Comparison of ENCODE assay signal across 8 cellular contexts in the genomic region with DNA sequence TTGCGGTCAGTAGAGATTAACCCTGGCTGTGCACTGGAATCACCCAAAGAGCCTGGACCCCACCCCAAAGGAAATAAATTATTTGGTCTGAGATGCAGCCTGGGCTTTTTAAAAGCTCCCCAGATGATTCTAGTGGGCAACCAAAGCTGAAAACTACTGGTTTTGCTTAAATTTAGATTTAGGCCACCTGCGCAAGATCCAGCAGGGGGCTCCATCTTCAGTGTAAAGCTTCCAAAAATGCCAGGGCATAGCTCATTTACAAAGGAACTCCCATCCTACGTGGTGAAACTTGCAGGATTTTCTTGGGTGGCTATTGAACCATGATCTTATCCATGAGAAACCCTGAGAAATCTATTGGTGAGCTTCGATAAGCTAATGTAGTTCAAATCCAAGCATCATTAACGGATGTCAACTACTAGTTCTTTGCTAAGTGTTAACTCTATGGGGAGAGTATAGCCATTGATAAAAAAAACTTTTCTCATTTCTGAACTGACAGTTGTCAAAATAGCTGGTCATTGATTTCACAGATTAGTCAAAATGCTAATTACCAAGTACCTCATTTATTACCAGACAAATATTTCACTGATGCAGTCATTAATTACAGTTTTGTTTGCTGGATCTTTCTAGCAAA.
DNase-seq lines count a peak whose midpoint lies in the region; ATAC-seq, FAIRE-seq and TF ChIP-seq lines count a peak whose summit lies in the region.

No MANE protein-coding gene starts in this region.

- POLR2A ChIA-PET in HCT116 (lab: Charles Lee): no interaction called here

- H3K36me3 ChIP-seq in HCT116 (ENCODE audit: control insufficient read depth in 1 of 2, insufficient read depth in 2 of 2, low read length in 2 of 2) (no peaks in the 10 kb centered on the region), SU-DHL-6 (ENCODE audit: low read length) (no peaks in the 10 kb centered on the region), keratinocyte (ENCODE audit: control insufficient read depth in 2 of 2, extremely low read depth in 1 of 2, insufficient read depth in 2 of 2, low read length in 2 of 2) (no peaks in the 10 kb centered on the region), body of pancreas (replicated peaks in 1 of 2; ENCODE audit: insufficient read depth in 1 of 2, low read depth in 2 of 2) (no peaks in the 10 kb centered on the region)

- no peaks in the 10 kb centered on the region for H3K9me1 ChIP-seq in keratinocyte (ENCODE audit: control insufficient read depth, extremely low read depth, insufficient read depth, low read length)

- ATAC-seq in HCT116 (peak; percentile 67), HG03460 (IDR thresholded peaks at IDR 0.05; ENCODE audit: unreplicated experiment) (no peak), GM21360 (IDR thresholded peaks at IDR 0.05; ENCODE audit: unreplicated experiment) (no peak), body of pancreas (no peak)

- dilution Hi-C loops in keratinocyte (cut with MboI; ENCODE audit: extremely low pct_ligation_motif_present, low sequenced_read_pairs): no loop called here

- H3K4me1 ChIP-seq in HCT116 (ENCODE audit: control insufficient read depth in 1 of 2, insufficient read depth in 2 of 2, low read length in 2 of 2): no peaks in the 10 kb centered on the region
- no peaks in the 10 kb centered on the region for H3K4me1 ChIP-seq in keratinocyte (ENCODE audit: control insufficient read depth, extremely low read depth, insufficient read depth, low read length)
- H3K4me1 ChIP-seq in body of pancreas: no peaks in the 10 kb centered on the region

- H3K4me2 ChIP-seq in HCT116 (ENCODE audit: low read length) (no peak overlapping the region), SU-DHL-6 (ENCODE audit: low read depth, low read length, poor library complexity, severe bottlenecking) (no peak overlapping the region), keratinocyte (ENCODE audit: control insufficient read depth, extremely low read depth, insufficient read depth, low read depth, low read length) (no peak overlapping the region)

- no peak overlapping the region for H3K9ac ChIP-seq in HCT116 (ENCODE audit: low read length)
- H3K9ac ChIP-seq in SU-DHL-6 (ENCODE audit: low read length): no peak overlapping the region
- no peak overlapping the region for H3K9ac ChIP-seq in keratinocyte (ENCODE audit: control insufficient read depth, extremely low read depth, insufficient read depth, low read length)

- H3K27me3 ChIP-seq in HCT116 (ENCODE audit: insufficient read depth, low read length) (peaks cover 53% of the 10 kb centered on the region), SU-DHL-6 (ENCODE audit: low read length) (no peaks in the 10 kb centered on the region), keratinocyte (ENCODE audit: control insufficient read depth, extremely low read depth, insufficient read depth, low read length) (no peaks in the 10 kb centered on the region), body of pancreas (no peaks in the 10 kb centered on the region)

- TF ChIP-seq POLR2A in HCT116 (IDR thresholded peaks at IDR 0.05; ENCODE audit: borderline replicate concordance, extremely low read depth, insufficient read depth, insufficient read length): no peak
- no peak for TF ChIP-seq POLR2A in body of pancreas (IDR thresholded peaks at IDR 0.05)

- H4K20me1 ChIP-seq in HCT116 (ENCODE audit: insufficient read depth) (no peaks in the 10 kb centered on the region), SU-DHL-6 (ENCODE audit: low read depth, low read length) (no peaks in the 10 kb centered on the region), keratinocyte (ENCODE audit: control insufficient read depth, extremely low read depth, insufficient read depth, low read length) (no peaks in the 10 kb centered on the region)

- RAD21 ChIA-PET in HCT116 (lab: Charles Lee; ENCODE audit: low non-redundant PET in 1 of 2, low total read pairs in 2 of 2, uncharacterized antibody in 2 of 2, unreplicated experiment in 2 of 2): interaction anchor here (0.7 to 1.1 kb wide), 3 partner anchors 204 to 275 kb away, joined by 3 to 5 read pairs (median 4); no protein-coding TSS in a partner anchor

- intact Hi-C loops in HCT116 (cut with micrococcal nuclease) (loop anchor here (1.0 to 5.0 kb wide), 3 partner anchors 205 to 944 kb away; no protein-coding TSS in a partner anchor), body of pancreas (cut with DNase I) (no loop called here)

- 38 to 50% methylated on average over 5 of the region's 5 CpGs for WGBS in body of pancreas, 2 donors

- H3K27ac ChIP-seq in HCT116 (ENCODE audit: low read depth, low read length): no peak overlapping the region
- no peak overlapping the region for H3K27ac ChIP-seq in SU-DHL-6 (ENCODE audit: low read depth, low read length)
- H3K27ac ChIP-seq in keratinocyte (ENCODE audit: control insufficient read depth, insufficient read depth, low read length): no peak overlapping the region
- no peak overlapping the region for H3K27ac ChIP-seq in body of pancreas

- FAIRE-seq in keratinocyte (lab: Jason Lieb, UNC): no peak

- H3K9me3 ChIP-seq in HCT116 (ENCODE audit: control insufficient read depth in 1 of 2, insufficient read depth in 1 of 2, low read depth in 1 of 2, low read length in 2 of 2): no peaks in the 10 kb centered on the region
- no peaks in the 10 kb centered on the region for H3K9me3 ChIP-seq in SU-DHL-6 (ENCODE audit: insufficient read depth, low read length)
- no peaks in the 10 kb centered on the region for H3K9me3 ChIP-seq in keratinocyte (ENCODE audit: control insufficient read depth, low read depth, low read length)
- no peaks in the 10 kb centered on the region for H3K9me3 ChIP-seq in body of pancreas

- TF ChIP-seq RAD21 in HCT116 (IDR thresholded peaks at IDR 0.05; ENCODE audit: low read depth): peak; percentile 54

- peak; percentile 49 to 77 (median 77); a peak in 5 of 6 replicates for TF ChIP-seq CTCF in HCT116 (IDR thresholded peaks at IDR 0.05 in 2 of 3, conservative IDR thresholded peaks at IDR 0.05 in 1 of 3; ENCODE audit: borderline replicate concordance in 1 of 3, insufficient read depth in 1 of 3, low read depth in 2 of 3, low read length in 2 of 3)
- peak; percentile 88 for TF ChIP-seq CTCF in SU-DHL-6 (IDR thresholded peaks at IDR 0.05; ENCODE audit: insufficient read depth, low read length, poor library complexity, severe bottlenecking)
- TF ChIP-seq CTCF in keratinocyte (optimal IDR thresholded peaks at IDR 0.05 in 1 of 3, IDR thresholded peaks at IDR 0.05 in 1 of 3, conservative IDR thresholded peaks at IDR 0.05 in 1 of 3; ENCODE audit: extremely low read depth in 1 of 3, insufficient read depth in 2 of 3, low read length in 3 of 3): peak; percentile 37 to 58 (median 38)
- peak in 2 of 7 experiments; percentile 15 to 22 for TF ChIP-seq CTCF in body of pancreas (IDR thresholded peaks at IDR 0.05)

- no peaks in the 10 kb centered on the region for H3F3A ChIP-seq in SU-DHL-6 (ENCODE audit: insufficient read depth)

- H2AFZ ChIP-seq in HCT116 (ENCODE audit: low read depth, low read length, poor library complexity, severe bottlenecking) (no peak overlapping the region), SU-DHL-6 (ENCODE audit: low read depth, low read length, severe bottlenecking) (no peak overlapping the region), keratinocyte (ENCODE audit: control insufficient read depth, low read length) (no peak overlapping the region)

- CTCF ChIA-PET in HCT116 (lab: Charles Lee): interaction anchor here (1.0 to 2.3 kb wide), 9 partner anchors 11 to 302 kb away, joined by 3 to 20 read pairs (median 6); no protein-coding TSS in a partner anchor

- H3K79me2 ChIP-seq in HCT116 (ENCODE audit: insufficient read depth, low read length): no peaks in the 10 kb centered on the region
- H3K79me2 ChIP-seq in SU-DHL-6 (ENCODE audit: insufficient read depth, low read length): no peaks in the 10 kb centered on the region
- H3K79me2 ChIP-seq in keratinocyte (ENCODE audit: control insufficient read depth, insufficient read depth, low read length): no peaks in the 10 kb centered on the region

- BruUV-seq in HCT116 (replicated peaks; lab: Mats Ljungman, UMichigan): no TSS peak

- H3K4me3 ChIP-seq in HCT116 (replicated peaks in 1 of 2; ENCODE audit: low read depth in 1 of 2, low read length in 2 of 2) (no peak overlapping the region), SU-DHL-6 (ENCODE audit: insufficient read depth, low read length, poor library complexity, severe bottlenecking) (no peak overlapping the region), keratinocyte (ENCODE audit: control insufficient read depth in 2 of 3, extremely low read depth in 1 of 3, insufficient read depth in 2 of 3, low read depth in 1 of 3, low read length in 3 of 3) (no peak overlapping the region), body of pancreas (no peak overlapping the region)

- peak; percentile 76 for DNase-seq in COLO829 (ENCODE audit: low spot score)
- peak; percentile 15 for DNase-seq in HCT116 (ENCODE audit: low read depth, low spot score)
- no peak for DNase-seq in keratinocyte (ENCODE audit: low read depth, low spot score)
- no peak for DNase-seq in superior temporal gyrus (ENCODE audit: extremely low spot score)
- no peak for DNase-seq in body of pancreas

- H3K9me2 ChIP-seq in HCT116 (ENCODE audit: insufficient read depth) (no peaks in the 10 kb centered on the region), SU-DHL-6 (replicated peaks; ENCODE audit: insufficient read depth, low read length) (no peaks in the 10 kb centered on the region)

TF ChIP-seq in HCT116, 20 proteins besides CTCF, POLR2A, EP300 and RAD21:
- TF ChIP-seq, protein P1, sequence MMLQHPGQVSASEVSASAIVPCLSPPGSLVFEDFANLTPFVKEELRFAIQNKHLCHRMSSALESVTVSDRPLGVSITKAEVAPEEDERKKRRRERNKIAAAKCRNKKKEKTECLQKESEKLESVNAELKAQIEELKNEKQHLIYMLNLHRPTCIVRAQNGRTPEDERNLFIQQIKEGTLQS (IDR thresholded peaks at IDR 0.05): no peak
- TF ChIP-seq JUND (IDR thresholded peaks at IDR 0.05): no peak
- TF ChIP-seq CBX3 (IDR thresholded peaks at IDR 0.05; ENCODE audit: low read depth): no peak
- no peak for TF ChIP-seq EZH2phosphoT487 (IDR thresholded peaks at IDR 0.05; ENCODE audit: borderline replicate concordance)
- TF ChIP-seq TCF7L2 (IDR thresholded peaks at IDR 0.05; ENCODE audit: borderline replicate concordance, extremely low read depth, insufficient read depth, insufficient read length): no peak
- TF ChIP-seq EZH2 (IDR thresholded peaks at IDR 0.05): no peak
- TF ChIP-seq CEBPB (IDR thresholded peaks at IDR 0.05; ENCODE audit: low read depth): no peak
- TF ChIP-seq SIN3A (IDR thresholded peaks at IDR 0.05; ENCODE audit: low read depth): no peak
TF ChIP-seq in HCT116: peak in this region for 0.

Comparison
In these comparisons a context has a peak if more than half of its experiments do, and no peak if none do; other contexts are left out.
1. DNase-seq: peak in COLO829 (single experiment) and HCT116 (single experiment); none in keratinocyte (single experiment), superior temporal gyrus (single experiment) and body of pancreas (0 of 4).